1 cellular context compared by ENCODE assay signal in the genomic region with DNA sequence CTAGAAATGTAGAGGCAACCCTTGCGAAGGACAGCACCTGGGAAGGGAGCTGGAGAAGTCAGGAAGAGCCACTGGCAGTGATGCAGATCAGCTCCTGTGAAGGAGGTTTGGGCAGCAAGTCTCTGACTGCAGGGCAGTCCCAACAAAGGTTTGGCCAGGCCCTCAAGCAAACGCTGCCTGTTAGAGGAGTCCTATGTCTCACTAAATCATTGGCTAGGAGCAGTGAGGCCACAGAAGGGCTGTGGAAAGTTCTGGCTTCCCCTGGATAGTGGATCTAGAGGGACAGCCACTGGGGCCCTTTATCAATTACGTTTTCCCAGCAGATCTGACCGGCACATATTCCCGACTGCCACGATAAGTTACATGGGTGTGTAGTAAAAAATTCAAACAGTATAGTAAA.
TF ChIP-seq lines count a peak whose summit lies in the region.

No MANE protein-coding gene starts in this region.

TF ChIP-seq in HEK293, 187 proteins besides CTCF, POLR2A, EP300 and RAD21 (continued from another document):
- TF ChIP-seq, protein P1, sequence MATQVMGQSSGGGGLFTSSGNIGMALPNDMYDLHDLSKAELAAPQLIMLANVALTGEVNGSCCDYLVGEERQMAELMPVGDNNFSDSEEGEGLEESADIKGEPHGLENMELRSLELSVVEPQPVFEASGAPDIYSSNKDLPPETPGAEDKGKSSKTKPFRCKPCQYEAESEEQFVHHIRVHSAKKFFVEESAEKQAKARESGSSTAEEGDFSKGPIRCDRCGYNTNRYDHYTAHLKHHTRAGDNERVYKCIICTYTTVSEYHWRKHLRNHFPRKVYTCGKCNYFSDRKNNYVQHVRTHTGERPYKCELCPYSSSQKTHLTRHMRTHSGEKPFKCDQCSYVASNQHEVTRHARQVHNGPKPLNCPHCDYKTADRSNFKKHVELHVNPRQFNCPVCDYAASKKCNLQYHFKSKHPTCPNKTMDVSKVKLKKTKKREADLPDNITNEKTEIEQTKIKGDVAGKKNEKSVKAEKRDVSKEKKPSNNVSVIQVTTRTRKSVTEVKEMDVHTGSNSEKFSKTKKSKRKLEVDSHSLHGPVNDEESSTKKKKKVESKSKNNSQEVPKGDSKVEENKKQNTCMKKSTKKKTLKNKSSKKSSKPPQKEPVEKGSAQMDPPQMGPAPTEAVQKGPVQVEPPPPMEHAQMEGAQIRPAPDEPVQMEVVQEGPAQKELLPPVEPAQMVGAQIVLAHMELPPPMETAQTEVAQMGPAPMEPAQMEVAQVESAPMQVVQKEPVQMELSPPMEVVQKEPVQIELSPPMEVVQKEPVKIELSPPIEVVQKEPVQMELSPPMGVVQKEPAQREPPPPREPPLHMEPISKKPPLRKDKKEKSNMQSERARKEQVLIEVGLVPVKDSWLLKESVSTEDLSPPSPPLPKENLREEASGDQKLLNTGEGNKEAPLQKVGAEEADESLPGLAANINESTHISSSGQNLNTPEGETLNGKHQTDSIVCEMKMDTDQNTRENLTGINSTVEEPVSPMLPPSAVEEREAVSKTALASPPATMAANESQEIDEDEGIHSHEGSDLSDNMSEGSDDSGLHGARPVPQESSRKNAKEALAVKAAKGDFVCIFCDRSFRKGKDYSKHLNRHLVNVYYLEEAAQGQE (tag by site-specific recombination; IDR thresholded peaks at IDR 0.05), result no peak
- TF ChIP-seq ZSCAN30 (tag by site-specific recombination; IDR thresholded peaks at IDR 0.05), result no peak
- TF ChIP-seq ZNF239 (tag by site-specific recombination; IDR thresholded peaks at IDR 0.05), result no peak
- no peak for TF ChIP-seq ZBTB20 (tag by site-specific recombination; IDR thresholded peaks at IDR 0.05)
- TF ChIP-seq ZNF324 (tag by site-specific recombination; IDR thresholded peaks at IDR 0.05), result no peak
